Comparison of ENCODE assay signal across 1 cellular context in the genomic region with DNA sequence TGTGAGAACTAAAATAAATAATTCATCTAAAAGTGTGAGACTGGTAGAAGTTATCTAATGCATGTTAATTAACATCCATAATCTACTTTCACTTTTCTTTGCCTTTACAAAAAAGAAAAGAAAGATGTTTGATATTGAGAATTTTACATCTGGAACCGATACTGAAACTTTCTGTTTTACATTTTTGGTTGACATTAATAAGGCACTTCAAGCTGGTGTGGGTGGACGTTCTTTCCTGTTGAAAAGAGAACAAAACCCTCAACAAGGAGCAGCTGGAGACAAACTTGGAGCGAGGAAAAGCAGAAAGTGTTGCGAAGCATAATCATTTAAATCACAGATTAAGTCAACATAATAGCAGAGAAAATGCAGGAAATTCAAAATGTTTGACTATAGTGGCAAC.
TF ChIP-seq lines count a peak whose summit lies in the region.

No MANE protein-coding gene starts in this region.

TF ChIP-seq in SK-N-SH, 30 proteins besides CTCF, POLR2A, EP300 and RAD21 (continued from another document):
- TF ChIP-seq, protein P1, sequence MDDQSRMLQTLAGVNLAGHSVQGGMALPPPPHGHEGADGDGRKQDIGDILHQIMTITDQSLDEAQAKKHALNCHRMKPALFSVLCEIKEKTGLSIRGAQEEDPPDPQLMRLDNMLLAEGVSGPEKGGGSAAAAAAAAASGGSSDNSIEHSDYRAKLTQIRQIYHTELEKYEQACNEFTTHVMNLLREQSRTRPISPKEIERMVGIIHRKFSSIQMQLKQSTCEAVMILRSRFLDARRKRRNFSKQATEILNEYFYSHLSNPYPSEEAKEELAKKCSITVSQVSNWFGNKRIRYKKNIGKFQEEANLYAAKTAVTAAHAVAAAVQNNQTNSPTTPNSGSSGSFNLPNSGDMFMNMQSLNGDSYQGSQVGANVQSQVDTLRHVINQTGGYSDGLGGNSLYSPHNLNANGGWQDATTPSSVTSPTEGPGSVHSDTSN (IDR thresholded peaks at IDR 0.05), result no peak
- no peak for TF ChIP-seq EZH2phosphoT487 (IDR thresholded peaks at IDR 0.05; ENCODE audit: borderline replicate concordance, low read depth)
TF ChIP-seq in SK-N-SH: peak in this region for 0.
